ENCODE assay signal across 20 cellular contexts in genomic region chr1:170545476-170545875, GRCh38. TPM values are rescaled to one million over a fixed set of nuclear protein-coding genes. Genes with fewer than 3 reads are reported as not detected.
A peak's percentile ranks its signal among the peaks of the same experiment; 100 is the strongest.
DNase-seq lines count a peak whose midpoint lies in the region; ATAC-seq, FAIRE-seq and TF ChIP-seq lines count a peak whose summit lies in the region.
"Had no signal": no experiment of that assay in that cellular context is flagged by ENCODE, and none has a peak within 500 bp of the region (broad histone marks: within the 10 kb centered on the region; RNA-seq: fewer than 3 reads in every experiment).

No MANE protein-coding gene starts in this region.

- H2AFZ ChIP-seq in ACC112 (ENCODE audit: low read length, unreplicated experiment) (no peak overlapping the region), GM12878 (ENCODE audit: control insufficient read depth, low read depth, low read length) (no peak overlapping the region)

- TF ChIP-seq CTCF in GM12878 (IDR thresholded peaks at IDR 0.05 in 2 of 3, conservative IDR thresholded peaks at IDR 0.05 in 1 of 3; ENCODE audit: control insufficient read depth in 2 of 3, extremely low read depth in 1 of 3, insufficient read depth in 1 of 3, low read depth in 3 of 3, low read length in 3 of 3): no peak
- TF ChIP-seq CTCF in fibroblast of villous mesenchyme (IDR thresholded peaks at IDR 0.05; ENCODE audit: insufficient read depth, low read depth, low read length): no peak
- TF ChIP-seq CTCF in left ventricle myocardium inferior (IDR thresholded peaks at IDR 0.05; ENCODE audit: borderline replicate concordance): no peak

- H3K4me1 ChIP-seq in ACC112 (ENCODE audit: control insufficient read depth, insufficient read depth, low read length, unreplicated experiment) (peaks cover 20% of the 10 kb centered on the region), GM12878 (ENCODE audit: control insufficient read depth, insufficient read depth, low read length) (no peaks in the 10 kb centered on the region), left ventricle myocardium inferior (no peaks in the 10 kb centered on the region)
- H3K4me1 ChIP-seq: A549, spleen had no signal

- SMC1A ChIA-PET in GM12878 (lab: Charles Lee; ENCODE audit: uncharacterized antibody, unreplicated experiment): interaction anchor here (0.6 to 9.1 kb wide), 6 partner anchors 10 to 112 kb away, joined by 3 to 112 read pairs (median 4); no protein-coding TSS in a partner anchor

- peak; percentile 19 for DNase-seq in HPDE6-E6E7 (ENCODE audit: extremely low spot score)
- no peak for DNase-seq in GM12878 (ENCODE audit: low read depth, low spot score)
- peak; percentile 93 for DNase-seq in fibroblast of villous mesenchyme (ENCODE audit: low read depth)
- DNase-seq in stimulated activated CD4-positive, alpha-beta T cell treated with anti-CD3 and anti-CD28 coated beads, Interleukin-4, amount 100 ng/mL, for 1 hour: no peak
- no peak for DNase-seq in C1 segment of cervical spinal cord (lab: John Stamatoyannopoulos, UW)
- no peak for DNase-seq in left ventricle myocardium inferior
- DNase-seq: activated CD4-positive, alpha-beta T cell treated with anti-CD3 and anti-CD28 coated beads, Interleukin-2, amount 10 ng/mL, durations not matched to agents 24 days and 14 days; activated T-cell treated with anti-CD3 and anti-CD28 coated beads, Interleukin-2, amount 50 U/mL, for 48 hours; amygdala; effector memory CD4-positive, alpha-beta T cell; NCI-H1417 treated with DMSO at 0.1 percent for 48 hours; NCI-H510A; RPMI8226; spleen; T-helper 2 cell had no signal

- H3K4me2 ChIP-seq in GM12878 (ENCODE audit: control insufficient read depth, insufficient read depth): no peak overlapping the region
- H3K4me2 ChIP-seq: A549 had no signal

- no peak for FAIRE-seq in GM12878 (lab: Jason Lieb, UNC)
- FAIRE-seq: A549 had no signal

- H3K36me3 ChIP-seq in ACC112 (ENCODE audit: insufficient read depth, low read length) (peaks cover 52% of the 10 kb centered on the region), GM12878 (ENCODE audit: control insufficient read depth in 2 of 2, insufficient read depth in 2 of 2, low read length in 1 of 2) (peaks cover 2 to 22% of the 10 kb centered on the region in 2 experiments), left ventricle myocardium inferior (peaks cover 99% of the 10 kb centered on the region)

- POLR2A ChIA-PET in GM12878 (lab: Charles Lee): interaction anchor here (0.7 to 1.6 kb wide), 3 partner anchors 40 to 277 kb away, joined by 3 to 4 read pairs (median 3); no protein-coding TSS in a partner anchor

- no peaks in the 10 kb centered on the region for H4K20me1 ChIP-seq in GM12878 (ENCODE audit: control insufficient read depth, insufficient read depth)

- RAD21 ChIA-PET in GM12878 (lab: Charles Lee; ENCODE audit: unreplicated experiment): interaction anchor here (1.1 to 2.5 kb wide), 5 partner anchors 17 to 475 kb away, joined by 4 to 16 read pairs (median 4); no protein-coding TSS in a partner anchor

- peak; percentile 11 to 91; a peak in 2 of 4 replicates for TF ChIP-seq EP300 in GM12878 (IDR thresholded peaks at IDR 0.05; ENCODE audit: borderline replicate concordance in 1 of 2, control insufficient read depth in 1 of 2, low read depth in 2 of 2, low read length in 2 of 2)

- WGBS in GM12878 (ENCODE audit: insufficient coverage, insufficient replicate concordance, low lambda C conversion rate, missing lambda C conversion rate): 97% methylated on average over 1 of the region's 1 CpG

- H3K9me3 ChIP-seq in GM12878 (replicated peaks; ENCODE audit: control insufficient read depth, insufficient read depth, low read length) (no peaks in the 10 kb centered on the region; the same call in 1 of the 3 replicates), left ventricle myocardium inferior (replicated peaks) (no peaks in the 10 kb centered on the region)
- H3K9me3 ChIP-seq: A549, neutrophil, spleen, thoracic aorta had no signal

- no TSS peak for BruUV-seq in GM12878 (replicated peaks; lab: Mats Ljungman, UMichigan)

- H3K9ac ChIP-seq in GM12878 (ENCODE audit: control insufficient read depth, insufficient read depth, low read length): no peak overlapping the region

- CTCF ChIA-PET in GM12878 (lab: Yijun Ruan, JAX): interaction anchor here (1.5 kb wide), 1 partner anchor 143 kb away, joined by 3 read pairs; no protein-coding TSS in a partner anchor

- H3K27me3 ChIP-seq in ACC112 (ENCODE audit: insufficient read depth, low read length): no peaks in the 10 kb centered on the region
- no peaks in the 10 kb centered on the region for H3K27me3 ChIP-seq in GM12878 (replicated peaks in 1 of 2; ENCODE audit: control insufficient read depth in 2 of 2, insufficient read depth in 2 of 2, low read length in 1 of 2)
- no peaks in the 10 kb centered on the region for H3K27me3 ChIP-seq in left ventricle myocardium inferior (ENCODE audit: low read depth)
- H3K27me3 ChIP-seq: neutrophil, spleen had no signal

- ATAC-seq in GM12878: peak; percentile 54
- no peak for ATAC-seq in HG02938 (IDR thresholded peaks at IDR 0.05; ENCODE audit: unreplicated experiment)
- ATAC-seq: A549 had no signal

- intact Hi-C loops in GM12878 (cut with micrococcal nuclease; ENCODE audit: unreplicated experiment) (no loop called here), left ventricle myocardium inferior (cut with micrococcal nuclease) (no loop called here)

- H3K79me2 ChIP-seq in ACC112 (ENCODE audit: control insufficient read depth, insufficient read depth, low read length, unreplicated experiment) (peaks cover 2% of the 10 kb centered on the region), GM12878 (ENCODE audit: control insufficient read depth, insufficient read depth, low read length) (no peaks in the 10 kb centered on the region)

- TF ChIP-seq RAD21 in GM12878 (IDR thresholded peaks at IDR 0.05; ENCODE audit: insufficient read depth, low read depth, low read length): no peak

- H3K27ac ChIP-seq in ACC112 (ENCODE audit: low read depth, low read length): peak overlapping the region; percentile 75
- H3K27ac ChIP-seq in GM12878 (ENCODE audit: control insufficient read depth, insufficient read depth): no peak overlapping the region
- no peak overlapping the region for H3K27ac ChIP-seq in left ventricle myocardium inferior (replicated peaks)
- H3K27ac ChIP-seq: A549, neutrophil, spleen, thoracic aorta had no signal

- H3K4me3 ChIP-seq in ACC112 (ENCODE audit: low read depth, low read length): no peak overlapping the region
- no peak overlapping the region for H3K4me3 ChIP-seq in GM12878
- no peak overlapping the region for H3K4me3 ChIP-seq in fibroblast of villous mesenchyme (ENCODE audit: low read depth, low read length)
- no peak overlapping the region for H3K4me3 ChIP-seq in left ventricle myocardium inferior
- H3K4me3 ChIP-seq: A549, spleen, thoracic aorta had no signal

- no peak for TF ChIP-seq POLR2A in GM12878 (IDR thresholded peaks at IDR 0.05; ENCODE audit: low read depth, low read length)

- in situ Hi-C loops in GM12878 (cut with MboI): no loop called here

TF ChIP-seq in GM12878, 131 proteins besides CTCF, POLR2A, EP300 and RAD21 (continues in another document):
- TF ChIP-seq, protein P1, sequence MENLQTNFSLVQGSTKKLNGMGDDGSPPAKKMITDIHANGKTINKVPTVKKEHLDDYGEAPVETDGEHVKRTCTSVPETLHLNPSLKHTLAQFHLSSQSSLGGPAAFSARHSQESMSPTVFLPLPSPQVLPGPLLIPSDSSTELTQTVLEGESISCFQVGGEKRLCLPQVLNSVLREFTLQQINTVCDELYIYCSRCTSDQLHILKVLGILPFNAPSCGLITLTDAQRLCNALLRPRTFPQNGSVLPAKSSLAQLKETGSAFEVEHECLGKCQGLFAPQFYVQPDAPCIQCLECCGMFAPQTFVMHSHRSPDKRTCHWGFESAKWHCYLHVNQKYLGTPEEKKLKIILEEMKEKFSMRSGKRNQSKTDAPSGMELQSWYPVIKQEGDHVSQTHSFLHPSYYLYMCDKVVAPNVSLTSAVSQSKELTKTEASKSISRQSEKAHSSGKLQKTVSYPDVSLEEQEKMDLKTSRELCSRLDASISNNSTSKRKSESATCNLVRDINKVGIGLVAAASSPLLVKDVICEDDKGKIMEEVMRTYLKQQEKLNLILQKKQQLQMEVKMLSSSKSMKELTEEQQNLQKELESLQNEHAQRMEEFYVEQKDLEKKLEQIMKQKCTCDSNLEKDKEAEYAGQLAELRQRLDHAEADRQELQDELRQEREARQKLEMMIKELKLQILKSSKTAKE (IDR thresholded peaks at IDR 0.05; ENCODE audit: low read depth, poor library complexity, severe bottlenecking): no peak
- TF ChIP-seq SMARCA5 (IDR thresholded peaks at IDR 0.05) (no peak), POU2F2 (IDR thresholded peaks at IDR 0.05; ENCODE audit: borderline replicate concordance, low read depth, low read length) (no peak), PAX5 (IDR thresholded peaks at IDR 0.05; ENCODE audit: borderline replicate concordance, low read depth, low read length) (no peak), NR2F1 (conservative IDR thresholded peaks at IDR 0.05) (peak; percentile 82), MYC (IDR thresholded peaks at IDR 0.05; ENCODE audit: insufficient read depth, insufficient read length, insufficient replicate concordance, low read length, severe bottlenecking) (no peak)

RNA-seq across cellular contexts. Expression of gene GORAB, which starts 13.5 kb away (rescaled TPM):
- total RNA-seq in GM12878 (2013; cell fraction: nucleolus; rRNA removed): 56.4 and 59.5 TPM in 2 replicates
- 11.5 and 11.8 TPM in 2 replicates for total RNA-seq in GM12878 (2014; rRNA removed)
- total RNA-seq in GM12878 (2014; rRNA removed; fragmentation: Illumina TruSeq; extraction: Trizol): 10.5 and 13.0 TPM in 2 replicates
- 9.0 and 10.2 TPM in 2 replicates for total RNA-seq in GM12878 (2021)
- 6.6 TPM for polyA plus RNA-seq in GM12878 (2011; ENCODE audit: low read depth)
- 38.6 and 50.8 TPM in 2 replicates for polyA plus RNA-seq in GM12878 (2011; rRNA removed)
- polyA plus RNA-seq in GM12878 (2011; cell fraction: cytosol; rRNA removed): 11.3 and 11.4 TPM in 2 replicates
- 37.0 and 52.2 TPM in 2 replicates for polyA plus RNA-seq in GM12878 (2011; cell fraction: nucleus; rRNA removed)
- 9.5 and 10.7 TPM in 2 replicates for polyA plus RNA-seq in GM12878 (2012)
- 15.9 and 16.2 TPM in 2 replicates for polyA plus RNA-seq in GM12878 (2014; fragmentation: Illumina TruSeq; extraction: Trizol)
- 1 to 10 TPM; 5.5 to 7.6 TPM for polyA plus RNA-seq in GM12878 (2014; fragmentation: Nextera tagmentation; extraction: Ambion mirVana)
- 11.4 and 12.8 TPM in 2 replicates for polyA plus RNA-seq in GM12878 (2014; rRNA removed)
- polyA plus RNA-seq in GM12878 (2016; fragmentation: Nextera tagmentation; extraction: Ambion mirVana): 1 to 10 TPM; 9.3 to 9.7 TPM
- polyA minus RNA-seq in GM12878 (2011; rRNA and poly(A)+ RNA removed): 20.6 and 24.1 TPM in 2 replicates
- polyA minus RNA-seq in GM12878 (2011; cell fraction: cytosol; rRNA and poly(A)+ RNA removed): 8.9 and 9.2 TPM in 2 replicates
- polyA minus RNA-seq in GM12878 (2011; cell fraction: nucleus; rRNA and poly(A)+ RNA removed): 28.0 and 33.8 TPM in 2 replicates
- total RNA-seq in fibroblast of villous mesenchyme: 10.6 and 18.1 TPM in 2 replicates
- total RNA-seq in left ventricle myocardium inferior: 9.3 TPM

Comparison
In these comparisons a context has a peak if more than half of its experiments do, and no peak if none do; other contexts are left out.
1. DNase-seq: peak in HPDE6-E6E7 (single experiment) and fibroblast of villous mesenchyme (single experiment); none in GM12878 (single experiment), stimulated activated CD4-positive, alpha-beta T cell treated with anti-CD3 and anti-CD28 coated beads, Interleukin-4, amount 100 ng/mL, for 1 hour (single experiment), C1 segment of cervical spinal cord (0 of 14) and left ventricle myocardium inferior (single experiment).